Comparison of ENCODE assay signal across 10 cellular contexts in the genomic region with DNA sequence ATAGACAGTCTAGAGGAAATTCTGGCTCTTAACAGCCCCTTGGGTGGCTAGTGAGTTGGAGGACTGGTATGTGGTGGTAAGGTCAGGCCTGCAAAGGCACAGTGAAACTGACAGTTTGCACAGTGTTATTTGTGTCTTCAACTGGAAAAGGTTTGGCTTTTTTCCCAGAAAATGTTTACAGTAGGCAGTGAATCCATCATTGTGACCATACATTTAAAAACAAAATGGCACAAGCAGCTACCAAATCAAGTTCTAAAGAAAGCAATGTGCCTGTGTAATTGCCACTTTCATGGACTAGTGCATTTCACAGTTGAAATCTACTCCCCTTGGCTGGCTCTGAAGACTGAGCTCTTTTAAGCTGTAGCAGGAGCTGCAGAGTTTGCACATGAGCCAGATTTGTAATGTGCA.
DNase-seq lines count a peak whose midpoint lies in the region; ATAC-seq and TF ChIP-seq lines count a peak whose summit lies in the region.
"Had no signal": no experiment of that assay in that cellular context is flagged by ENCODE, and none has a peak within 500 bp of the region (broad histone marks: within the 10 kb centered on the region; RNA-seq: fewer than 3 reads in every experiment).

No MANE protein-coding gene starts in this region.

- in situ Hi-C loops in HAP-1 (cut with MboI; ENCODE audit: low sequenced_read_pairs) = no loop called here

- H3K4me1 ChIP-seq in HEK293 (ENCODE audit: control insufficient read depth, insufficient read depth, low read length) = peaks cover 5% of the 10 kb centered on the region
- H3K4me1 ChIP-seq in HAP-1 = no peaks in the 10 kb centered on the region

- TF ChIP-seq CTCF in HEK293 (tag by site-specific recombination; IDR thresholded peaks at IDR 0.05) = no peak

- no peak overlapping the region for H3K27ac ChIP-seq in HEK293 (ENCODE audit: extremely low read depth, low read depth, low read length)
- H3K27ac ChIP-seq: upper lobe of left lung had no signal

- peaks cover 3 to 60% of the 10 kb centered on the region in 2 experiments; a peak in 2 of 3 replicates for H3K36me3 ChIP-seq in HEK293 (ENCODE audit: control insufficient read depth in 2 of 2, insufficient read depth in 1 of 2, low read length in 2 of 2)
- peaks cover 11% of the 10 kb centered on the region for H3K36me3 ChIP-seq in HAP-1 (replicated peaks)

- H3K27me3 ChIP-seq in HAP-1 (ENCODE audit: low read depth) = no peaks in the 10 kb centered on the region
- H3K27me3 ChIP-seq: upper lobe of left lung had no signal

- no peak overlapping the region for H3K27ac Mint-ChIP-seq in effector memory CD8-positive, alpha-beta T cell
- H3K27ac Mint-ChIP-seq: activated B cell treated with CpG ODN at 0.5 μM for 24 hours had no signal

- DNase-seq in NCI-H748 (lab: John Stamatoyannopoulos, UW; ENCODE audit: unreplicated experiment) = peak; percentile 89
- peak; percentile 95 for DNase-seq in fibroblast of gingiva (ENCODE audit: low read depth)
- peak; percentile 89 for DNase-seq in skeletal muscle cell (ENCODE audit: low read depth)
- no peak for DNase-seq in effector memory CD8-positive, alpha-beta T cell
- DNase-seq in HAP-1 (ENCODE audit: low spot score in 2 of 2) = no peak
- DNase-seq: activated B cell treated with CpG ODN at 0.5 μM for 24 hours, upper lobe of left lung had no signal

- ATAC-seq in effector memory CD8-positive, alpha-beta T cell (replicated peaks) = no peak
- ATAC-seq in HG02623 (IDR thresholded peaks at IDR 0.05; ENCODE audit: unreplicated experiment) (no peak), HG03439 (IDR thresholded peaks at IDR 0.05; ENCODE audit: unreplicated experiment) (no peak)

- H3K36me3 Mint-ChIP-seq in effector memory CD8-positive, alpha-beta T cell (ENCODE audit: insufficient read depth) = no peaks in the 10 kb centered on the region

- no peaks in the 10 kb centered on the region for H3K27me3 Mint-ChIP-seq in effector memory CD8-positive, alpha-beta T cell
- H3K27me3 Mint-ChIP-seq: activated B cell treated with CpG ODN at 0.5 μM for 24 hours had no signal

- POLR2A ChIA-PET in HEK293 (lab: Yijun Ruan, JAX) = interaction anchor here (0.5 to 1.8 kb wide), 3 partner anchors 35 to 374 kb away, joined by 3 to 7 read pairs (median 3); a partner anchor contains a TSS

- H3K9me3 Mint-ChIP-seq in effector memory CD8-positive, alpha-beta T cell = no peaks in the 10 kb centered on the region
- H3K9me3 Mint-ChIP-seq: activated B cell treated with CpG ODN at 0.5 μM for 24 hours had no signal

- no peaks in the 10 kb centered on the region for H3K4me1 Mint-ChIP-seq in effector memory CD8-positive, alpha-beta T cell (ENCODE audit: low read depth in 2 of 2)
- H3K4me1 Mint-ChIP-seq: activated B cell treated with CpG ODN at 0.5 μM for 24 hours had no signal

- H3K4me3 ChIP-seq in HEK293 (ENCODE audit: low read depth, low read length) = no peak overlapping the region
- H3K4me3 ChIP-seq in skeletal muscle cell (ENCODE audit: low read depth, low read length) = no peak overlapping the region
- H3K4me3 ChIP-seq in HAP-1 = no peak overlapping the region
- H3K4me3 ChIP-seq: upper lobe of left lung had no signal

- H3K9me3 ChIP-seq in HEK293 (ENCODE audit: control insufficient read depth, insufficient read depth, low read depth, low read length) = no peaks in the 10 kb centered on the region
- peaks cover 2% of the 10 kb centered on the region; the same call in 1 of the 2 replicates for H3K9me3 ChIP-seq in HAP-1
- H3K9me3 ChIP-seq: upper lobe of left lung had no signal

- no peak overlapping the region for H3K4me3 Mint-ChIP-seq in effector memory CD8-positive, alpha-beta T cell
- H3K4me3 Mint-ChIP-seq: activated B cell treated with CpG ODN at 0.5 μM for 24 hours had no signal

- CTCF ChIA-PET in HEK293 (lab: Yijun Ruan, JAX) = interaction anchor here (0.8 kb wide), 1 partner anchor 39 kb away, joined by 3 read pairs; a partner anchor contains a TSS

TF ChIP-seq in HEK293, 187 proteins besides CTCF, POLR2A, EP300 and RAD21 (continues in another document):
- TF ChIP-seq ZBTB1 (tag by site-specific recombination; IDR thresholded peaks at IDR 0.05) (peak; percentile 45; the same call in 1 of the 2 replicates), ZNF23 (tag by site-specific recombination; IDR thresholded peaks at IDR 0.05; ENCODE audit: borderline replicate concordance) (no peak), ZNF664 (tag by site-specific recombination; IDR thresholded peaks at IDR 0.05) (peak; percentile 22; the same call in 1 of the 2 replicates), ZNF544 (tag by site-specific recombination; IDR thresholded peaks at IDR 0.05) (no peak), SETDB1 (IDR thresholded peaks at IDR 0.05; ENCODE audit: insufficient read length, low read length) (no peak), ZNF626 (tag by site-specific recombination; IDR thresholded peaks at IDR 0.05) (no peak), KLF8 (tag by site-specific recombination; IDR thresholded peaks at IDR 0.05) (no peak), ZFP69B (tag by site-specific recombination; IDR thresholded peaks at IDR 0.05) (peak; percentile 98), KLF10 (tag by site-specific recombination; IDR thresholded peaks at IDR 0.05) (peak; percentile 35; the same call in 1 of the 2 replicates), ZNF621 (tag by site-specific recombination; IDR thresholded peaks at IDR 0.05) (no peak), ZNF138 (tag by site-specific recombination; IDR thresholded peaks at IDR 0.05; ENCODE audit: borderline replicate concordance) (no peak), ZNF10 (tag by site-specific recombination; IDR thresholded peaks at IDR 0.05) (peak; percentile 49), KLF16 (tag by site-specific recombination; IDR thresholded peaks at IDR 0.05) (no peak), ZNF600 (tag by site-specific recombination; IDR thresholded peaks at IDR 0.05) (peak; percentile 90)
- TF ChIP-seq, protein P1, sequence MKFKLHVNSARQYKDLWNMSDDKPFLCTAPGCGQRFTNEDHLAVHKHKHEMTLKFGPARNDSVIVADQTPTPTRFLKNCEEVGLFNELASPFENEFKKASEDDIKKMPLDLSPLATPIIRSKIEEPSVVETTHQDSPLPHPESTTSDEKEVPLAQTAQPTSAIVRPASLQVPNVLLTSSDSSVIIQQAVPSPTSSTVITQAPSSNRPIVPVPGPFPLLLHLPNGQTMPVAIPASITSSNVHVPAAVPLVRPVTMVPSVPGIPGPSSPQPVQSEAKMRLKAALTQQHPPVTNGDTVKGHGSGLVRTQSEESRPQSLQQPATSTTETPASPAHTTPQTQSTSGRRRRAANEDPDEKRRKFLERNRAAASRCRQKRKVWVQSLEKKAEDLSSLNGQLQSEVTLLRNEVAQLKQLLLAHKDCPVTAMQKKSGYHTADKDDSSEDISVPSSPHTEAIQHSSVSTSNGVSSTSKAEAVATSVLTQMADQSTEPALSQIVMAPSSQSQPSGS (tag by site-specific recombination; IDR thresholded peaks at IDR 0.05; ENCODE audit: low read depth) = no peak
- TF ChIP-seq, protein P2, sequence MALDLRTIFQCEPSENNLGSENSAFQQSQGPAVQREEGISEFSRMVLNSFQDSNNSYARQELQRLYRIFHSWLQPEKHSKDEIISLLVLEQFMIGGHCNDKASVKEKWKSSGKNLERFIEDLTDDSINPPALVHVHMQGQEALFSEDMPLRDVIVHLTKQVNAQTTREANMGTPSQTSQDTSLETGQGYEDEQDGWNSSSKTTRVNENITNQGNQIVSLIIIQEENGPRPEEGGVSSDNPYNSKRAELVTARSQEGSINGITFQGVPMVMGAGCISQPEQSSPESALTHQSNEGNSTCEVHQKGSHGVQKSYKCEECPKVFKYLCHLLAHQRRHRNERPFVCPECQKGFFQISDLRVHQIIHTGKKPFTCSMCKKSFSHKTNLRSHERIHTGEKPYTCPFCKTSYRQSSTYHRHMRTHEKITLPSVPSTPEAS (tag by site-specific recombination; IDR thresholded peaks at IDR 0.05) = no peak
- TF ChIP-seq, protein P3, sequence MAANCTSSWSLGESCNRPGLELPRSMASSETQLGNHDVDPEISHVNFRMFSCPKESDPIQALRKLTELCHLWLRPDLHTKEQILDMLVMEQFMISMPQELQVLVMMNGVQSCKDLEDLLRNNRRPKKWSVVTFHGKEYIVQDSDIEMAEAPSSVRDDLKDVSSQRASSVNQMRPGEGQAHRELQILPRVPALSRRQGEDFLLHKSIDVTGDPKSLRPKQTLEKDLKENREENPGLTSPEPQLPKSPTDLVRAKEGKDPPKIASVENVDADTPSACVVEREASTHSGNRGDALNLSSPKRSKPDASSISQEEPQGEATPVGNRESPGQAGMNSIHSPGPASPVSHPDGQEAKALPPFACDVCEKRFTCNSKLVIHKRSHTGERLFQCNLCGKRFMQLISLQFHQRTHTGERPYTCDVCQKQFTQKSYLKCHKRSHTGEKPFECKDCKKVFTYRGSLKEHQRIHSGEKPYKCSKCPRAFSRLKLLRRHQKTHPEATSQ (tag by site-specific recombination; IDR thresholded peaks at IDR 0.05) = no peak
- TF ChIP-seq, protein P4, sequence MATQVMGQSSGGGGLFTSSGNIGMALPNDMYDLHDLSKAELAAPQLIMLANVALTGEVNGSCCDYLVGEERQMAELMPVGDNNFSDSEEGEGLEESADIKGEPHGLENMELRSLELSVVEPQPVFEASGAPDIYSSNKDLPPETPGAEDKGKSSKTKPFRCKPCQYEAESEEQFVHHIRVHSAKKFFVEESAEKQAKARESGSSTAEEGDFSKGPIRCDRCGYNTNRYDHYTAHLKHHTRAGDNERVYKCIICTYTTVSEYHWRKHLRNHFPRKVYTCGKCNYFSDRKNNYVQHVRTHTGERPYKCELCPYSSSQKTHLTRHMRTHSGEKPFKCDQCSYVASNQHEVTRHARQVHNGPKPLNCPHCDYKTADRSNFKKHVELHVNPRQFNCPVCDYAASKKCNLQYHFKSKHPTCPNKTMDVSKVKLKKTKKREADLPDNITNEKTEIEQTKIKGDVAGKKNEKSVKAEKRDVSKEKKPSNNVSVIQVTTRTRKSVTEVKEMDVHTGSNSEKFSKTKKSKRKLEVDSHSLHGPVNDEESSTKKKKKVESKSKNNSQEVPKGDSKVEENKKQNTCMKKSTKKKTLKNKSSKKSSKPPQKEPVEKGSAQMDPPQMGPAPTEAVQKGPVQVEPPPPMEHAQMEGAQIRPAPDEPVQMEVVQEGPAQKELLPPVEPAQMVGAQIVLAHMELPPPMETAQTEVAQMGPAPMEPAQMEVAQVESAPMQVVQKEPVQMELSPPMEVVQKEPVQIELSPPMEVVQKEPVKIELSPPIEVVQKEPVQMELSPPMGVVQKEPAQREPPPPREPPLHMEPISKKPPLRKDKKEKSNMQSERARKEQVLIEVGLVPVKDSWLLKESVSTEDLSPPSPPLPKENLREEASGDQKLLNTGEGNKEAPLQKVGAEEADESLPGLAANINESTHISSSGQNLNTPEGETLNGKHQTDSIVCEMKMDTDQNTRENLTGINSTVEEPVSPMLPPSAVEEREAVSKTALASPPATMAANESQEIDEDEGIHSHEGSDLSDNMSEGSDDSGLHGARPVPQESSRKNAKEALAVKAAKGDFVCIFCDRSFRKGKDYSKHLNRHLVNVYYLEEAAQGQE (tag by site-specific recombination; IDR thresholded peaks at IDR 0.05) = no peak

Comparison
In these comparisons a context has a peak if more than half of its experiments do, and no peak if none do; other contexts are left out.
1. DNase-seq: peak in NCI-H748 (single experiment), fibroblast of gingiva (single experiment) and skeletal muscle cell (single experiment); none in effector memory CD8-positive, alpha-beta T cell (0 of 3) and HAP-1 (0 of 2).